Comparison of ENCODE assay signal across 2 cellular contexts in genomic region chrX:150896632-150897031, GRCh38.
TF ChIP-seq lines count a peak whose summit lies in the region.

No MANE protein-coding gene starts in this region.

TF ChIP-seq in HEK293, 187 proteins besides CTCF, POLR2A, EP300 and RAD21 (continued from another document):
- TF ChIP-seq ZNF768 (tag by site-specific recombination; IDR thresholded peaks at IDR 0.05): peak; percentile 74
- no peak for TF ChIP-seq ZNF37A (tag by site-specific recombination; IDR thresholded peaks at IDR 0.05)
- no peak for TF ChIP-seq ZNF416 (tag by site-specific recombination; IDR thresholded peaks at IDR 0.05)

TF ChIP-seq in K562, 482 proteins besides CTCF, POLR2A, EP300 and RAD21:
- no peak for TF ChIP-seq ZNF280B (CRISPR knock-in tag; IDR thresholded peaks at IDR 0.05)
- peak; percentile 59 for TF ChIP-seq ZFP36 (IDR thresholded peaks at IDR 0.05; ENCODE audit: low read depth, low read length, partially characterized antibody)
- TF ChIP-seq OTX1 (CRISPR knock-in tag; IDR thresholded peaks at IDR 0.05): no peak
- TF ChIP-seq BCOR (IDR thresholded peaks at IDR 0.05): peak; percentile 81
- TF ChIP-seq ZNF436 (CRISPR knock-in tag; IDR thresholded peaks at IDR 0.05): no peak
- no peak for TF ChIP-seq CBFA2T2 (conservative IDR thresholded peaks at IDR 0.05)
- 0 out of 4 replicates have a peak, but pooled peaks have one; percentile 16 to 45 for TF ChIP-seq KDM1A (IDR thresholded peaks at IDR 0.05)
- TF ChIP-seq SMC3 (conservative IDR thresholded peaks at IDR 0.05; ENCODE audit: insufficient read depth, low read depth, low read length): no peak
- no peak for TF ChIP-seq HMGN3 (IDR thresholded peaks at IDR 0.05; ENCODE audit: borderline replicate concordance, extremely low read depth, insufficient read length, low read depth, low read length)
- no peak for TF ChIP-seq KLF13 (tag; IDR thresholded peaks at IDR 0.05; ENCODE audit: borderline replicate concordance, low read depth)
- peak; percentile 79 for TF ChIP-seq RBM25 (IDR thresholded peaks at IDR 0.05; ENCODE audit: low read depth, low read length, severe bottlenecking)
- no peak for TF ChIP-seq RFX7 (CRISPR knock-in tag; IDR thresholded peaks at IDR 0.05)
- TF ChIP-seq IRF9 (tag; IDR thresholded peaks at IDR 0.05): no peak
- TF ChIP-seq ZNF143 (CRISPR knock-in tag; IDR thresholded peaks at IDR 0.05): no peak
TF ChIP-seq in K562: peak in this region for 4.
